12 cellular contexts compared by ENCODE assay signal in genomic region chr1:214476229-214476957, GRCh38.
DNase-seq lines count a peak whose midpoint lies in the region; ATAC-seq, FAIRE-seq and TF ChIP-seq lines count a peak whose summit lies in the region.
"Had no signal": no experiment of that assay in that cellular context is flagged by ENCODE, and none has a peak within 500 bp of the region (broad histone marks: within the 10 kb centered on the region; RNA-seq: fewer than 3 reads in every experiment).

No MANE protein-coding gene starts in this region.

- H3K79me2 ChIP-seq in H1 (ENCODE audit: control insufficient read depth in 1 of 2, insufficient read depth in 2 of 2, low read length in 2 of 2), result peaks cover 4 to 92% of the 10 kb centered on the region in 2 experiments; a peak in 3 of 4 replicates

- in situ Hi-C loops in IMR-90 (cut with MboI; ENCODE audit: low sequenced_read_pairs), result no loop called here

- H2AFZ ChIP-seq in IMR-90 (replicated peaks; ENCODE audit: low read length, poor library complexity) (no peak overlapping the region), H1 (ENCODE audit: low read length) (no peak overlapping the region)

- dilution Hi-C loops in IMR-90 (cut with HindIII; ENCODE audit: low sequenced_read_pairs, unreplicated experiment), result no loop called here

- 88% methylated on average over 5 of the region's 10 CpGs; no CpG with 5 or more reads in 1 of the 2 experiments for WGBS in IMR-90 (ENCODE audit: extremely low coverage in 2 of 2, insufficient read length in 1 of 2), 2 experiments
- 80% methylated on average over 10 of the region's 10 CpGs; no CpG with 5 or more reads in 1 of the 2 experiments for WGBS in H1 (ENCODE audit: extremely low coverage in 1 of 2, insufficient coverage in 1 of 2, insufficient read length in 1 of 2, insufficient replicate concordance in 2 of 2, low coverage in 1 of 2, low lambda C conversion rate in 2 of 2, missing lambda C conversion rate in 1 of 2), 2 experiments

- H3K9me3 ChIP-seq in BLaER1, result no peaks in the 10 kb centered on the region
- no peaks in the 10 kb centered on the region for H3K9me3 ChIP-seq in IMR-90 (ENCODE audit: control insufficient read depth, insufficient read depth, low read length)
- H3K9me3 ChIP-seq in H1 (ENCODE audit: insufficient read depth in 2 of 2, low read depth in 1 of 2, low read length in 1 of 2), result no peaks in the 10 kb centered on the region
- H3K9me3 ChIP-seq: BE2C, tibial artery had no signal

- TF ChIP-seq EP300 in H1 (IDR thresholded peaks at IDR 0.05; ENCODE audit: borderline replicate concordance in 1 of 2, low read depth in 2 of 2, low read length in 2 of 2), result no peak

- TF ChIP-seq RAD21 in IMR-90 (IDR thresholded peaks at IDR 0.05; ENCODE audit: low read length) (no peak), H1 (IDR thresholded peaks at IDR 0.05 in 1 of 2, conservative IDR thresholded peaks at IDR 0.05 in 1 of 2; ENCODE audit: low read depth in 2 of 2, low read length in 2 of 2) (no peak)

- H3K4me3 Mint-ChIP-seq in nephron, result no peak overlapping the region

- H2BK12ac ChIP-seq in H1 (ENCODE audit: low read depth, low read length), result peak overlapping the region; percentile 30; the same call in 1 of the 2 replicates

- H3K36me3 ChIP-seq in BLaER1, result no peaks in the 10 kb centered on the region
- no peaks in the 10 kb centered on the region for H3K36me3 ChIP-seq in IMR-90 (ENCODE audit: control insufficient read depth, insufficient read depth, low read length)
- no peaks in the 10 kb centered on the region for H3K36me3 ChIP-seq in H1 (ENCODE audit: control insufficient read depth in 2 of 4, insufficient read depth in 4 of 4, low read length in 3 of 4)
- H3K36me3 ChIP-seq: BE2C, tibial artery had no signal

- BruUV-seq in IMR-90 (replicated peaks; lab: Mats Ljungman, UMichigan), result no TSS peak

- H3K23ac ChIP-seq in IMR-90 (ENCODE audit: low read depth, low read length) (peak overlapping the region; percentile 65; the same call in 1 of the 2 replicates), H1 (ENCODE audit: insufficient read length) (no peak overlapping the region)

- H2BK5ac ChIP-seq in IMR-90 (ENCODE audit: low read depth, low read length, poor library complexity, severe bottlenecking), result peak overlapping the region; percentile 54
- H2BK5ac ChIP-seq in H1 (ENCODE audit: low read depth, low read length), result 0 out of 2 replicates have a peak overlapping the region, but pooled peaks have one; percentile 1

- H2BK15ac ChIP-seq in IMR-90 (ENCODE audit: low read depth, low read length) (peak overlapping the region; percentile 64; the same call in 1 of the 3 replicates), H1 (ENCODE audit: low read length) (no peak overlapping the region)

- intact Hi-C loops in IMR-90 (cut with micrococcal nuclease), result loop anchor here (2.0 kb wide), 1 partner anchor 74 kb away; the partner anchor contains the start of gene PTPN14

- 0 out of 2 replicates have a peak overlapping the region, but pooled peaks have one; percentile 13 for H3K56ac ChIP-seq in IMR-90 (ENCODE audit: extremely low read depth, insufficient read depth, low read length)
- H3K56ac ChIP-seq in H1 (replicated peaks; ENCODE audit: insufficient read length, low read depth, low read length), result no peak overlapping the region

- H3K36me3 Mint-ChIP-seq in nephron (ENCODE audit: low read depth), result no peaks in the 10 kb centered on the region

- H3K18ac ChIP-seq in IMR-90 (ENCODE audit: low read depth, low read length) (peak overlapping the region; percentile 38; the same call in 1 of the 2 replicates), H1 (ENCODE audit: extremely low read depth, low read length) (no peak overlapping the region)

- no peak for FAIRE-seq in H1 (lab: Jason Lieb, UNC)
- FAIRE-seq in D721Med (lab: Jason Lieb, UNC), result no peak

- H3K4me1 ChIP-seq in BLaER1 (0 out of 2 replicates have a peak, but pooled peaks cover 5% of the 10 kb centered on the region), IMR-90 (ENCODE audit: control insufficient read depth, insufficient read depth, low read length) (peaks cover 21% of the 10 kb centered on the region), H1 (replicated peaks in 1 of 4; ENCODE audit: control insufficient read depth in 3 of 4, insufficient read depth in 4 of 4, low read length in 3 of 4) (peaks cover 0 to 23% (median 10%) of the 10 kb centered on the region in 4 experiments; a peak in 5 of 7 replicates)
- H3K4me1 ChIP-seq: BE2C had no signal

- H3K79me1 ChIP-seq in IMR-90 (ENCODE audit: low read depth in 1 of 2, low read length in 2 of 2) (peaks cover 34 to 78% of the 10 kb centered on the region in 2 experiments), H1 (ENCODE audit: low read depth, low read length) (no peaks in the 10 kb centered on the region; the same call in 1 of the 2 replicates)

- H2BK20ac ChIP-seq in IMR-90 (ENCODE audit: low read depth, low read length) (peak overlapping the region; percentile 53), H1 (ENCODE audit: low read length) (no peak overlapping the region)

- ATAC-seq in IMR-90 (ENCODE audit: low read depth) (no peak), GM19467 (IDR thresholded peaks at IDR 0.05; ENCODE audit: unreplicated experiment) (no peak), HG02885 (IDR thresholded peaks at IDR 0.05; ENCODE audit: poor library complexity, unreplicated experiment) (no peak), HG02981 (IDR thresholded peaks at IDR 0.05; ENCODE audit: unreplicated experiment) (no peak)

- no peak overlapping the region for H3K27ac ChIP-seq in BLaER1
- peak overlapping the region; percentile 48; the same call in 1 of the 2 replicates for H3K27ac ChIP-seq in IMR-90 (ENCODE audit: insufficient read depth, low read length)
- H3K27ac ChIP-seq in H1 (ENCODE audit: low read depth, low read length), result no peak overlapping the region
- H3K27ac ChIP-seq: tibial artery had no signal

- H3K27me3 Mint-ChIP-seq in nephron (ENCODE audit: low read depth), result peaks cover 4% of the 10 kb centered on the region

- H4K91ac ChIP-seq in IMR-90 (ENCODE audit: insufficient read depth, low read depth, low read length), result peak overlapping the region; percentile 66
- H4K91ac ChIP-seq in H1 (replicated peaks; ENCODE audit: insufficient read length, low read length), result no peak overlapping the region

- H3K27me3 ChIP-seq in BLaER1, result no peaks in the 10 kb centered on the region
- H3K27me3 ChIP-seq in IMR-90 (ENCODE audit: control insufficient read depth, insufficient read depth, low read length), result no peaks in the 10 kb centered on the region
- H3K27me3 ChIP-seq in H1 (replicated peaks in 1 of 4; ENCODE audit: control insufficient read depth in 3 of 4, extremely low read depth in 1 of 4, insufficient read depth in 3 of 4, low read length in 3 of 4), result no peaks in the 10 kb centered on the region
- H3K27me3 ChIP-seq: tibial artery had no signal

- H3K9ac ChIP-seq in BLaER1 (no peak overlapping the region), IMR-90 (ENCODE audit: low read depth, low read length) (no peak overlapping the region), H1 (replicated peaks in 1 of 4; ENCODE audit: extremely low read depth in 1 of 4, low read depth in 3 of 4, low read length in 3 of 4) (no peak overlapping the region)

- peak overlapping the region; percentile 38 for H3K14ac ChIP-seq in IMR-90 (replicated peaks; ENCODE audit: low read depth, low read length)
- no peak overlapping the region for H3K14ac ChIP-seq in H1 (ENCODE audit: insufficient read length)

- H4K20me1 ChIP-seq in BLaER1 (no peaks in the 10 kb centered on the region), IMR-90 (ENCODE audit: insufficient read depth, low read length) (peaks cover 53% of the 10 kb centered on the region), H1 (replicated peaks in 1 of 2; ENCODE audit: control insufficient read depth in 1 of 2, insufficient read depth in 2 of 2, low read length in 2 of 2) (no peaks in the 10 kb centered on the region)

- peaks cover 20% of the 10 kb centered on the region for H3K9me1 ChIP-seq in IMR-90 (ENCODE audit: insufficient read depth, low read length)

- H3K27ac Mint-ChIP-seq in nephron, result peak overlapping the region; percentile 37 to 61 (median 57)

- H3K23me2 ChIP-seq in H1 (ENCODE audit: low read depth, low read length), result no peaks in the 10 kb centered on the region

- H3K4me1 Mint-ChIP-seq in nephron, result peaks cover 18% of the 10 kb centered on the region

- TF ChIP-seq CTCF in IMR-90 (conservative IDR thresholded peaks at IDR 0.05; ENCODE audit: low read depth, low read length) (no peak), H1 (IDR thresholded peaks at IDR 0.05; ENCODE audit: control extremely low read depth in 1 of 3, insufficient read depth in 1 of 3, low read depth in 1 of 3, low read length in 3 of 3) (no peak), nephron (IDR thresholded peaks at IDR 0.05; ENCODE audit: unreplicated experiment in 3 of 3) (no peak), D721Med (IDR thresholded peaks at IDR 0.05; ENCODE audit: insufficient read depth, missing control alignments) (no peak)

- peak overlapping the region; percentile 8 for H4K5ac ChIP-seq in IMR-90 (ENCODE audit: low read depth, low read length)
- H4K5ac ChIP-seq in H1 (ENCODE audit: insufficient read length, low read depth, low read length), result no peak overlapping the region

- H2BK120ac ChIP-seq in IMR-90 (ENCODE audit: low read depth, low read length) (peak overlapping the region; percentile 62; the same call in 1 of the 2 replicates), H1 (replicated peaks; ENCODE audit: low read depth, low read length) (no peak overlapping the region)

- no peaks in the 10 kb centered on the region for H3K9me3 Mint-ChIP-seq in nephron

- peak overlapping the region; percentile 59 for H2AK9ac ChIP-seq in IMR-90 (replicated peaks; ENCODE audit: low read depth, low read length, poor library complexity)

- CTCF ChIA-PET in IMR-90 (lab: Yijun Ruan, JAX) (interaction anchor here (1.0 to 1.5 kb wide), 3 partner anchors 12 to 143 kb away, joined by 3 read pairs; no protein-coding TSS in a partner anchor), H1 (lab: Charles Lee; ENCODE audit: partially characterized antibody) (interaction anchor here (0.6 to 3.3 kb wide), 13 partner anchors 11 to 264 kb away, joined by 3 to 19 read pairs (median 3); no protein-coding TSS in a partner anchor)

- peak overlapping the region in 1 of 2 experiments; percentile 71; a peak in 2 of 4 replicates for H4K8ac ChIP-seq in IMR-90 (ENCODE audit: low read depth in 2 of 2, low read length in 2 of 2)
- H4K8ac ChIP-seq in H1 (ENCODE audit: extremely low read depth, insufficient read depth, low read length), result no peak overlapping the region

- H3K4ac ChIP-seq in IMR-90 (ENCODE audit: low read depth, low read length) (peak overlapping the region; percentile 74), H1 (replicated peaks; ENCODE audit: insufficient read length, low read depth, low read length) (no peak overlapping the region)

- DNase-seq in IMR-90, result no peak
- no peak for DNase-seq in H1 (ENCODE audit: low read depth in 1 of 2, low spot score in 2 of 2)
- DNase-seq in D721Med (ENCODE audit: insufficient read length, low spot score), result no peak
- DNase-seq: BE2C, foreskin melanocyte, RPMI8226, tibial artery had no signal

- H3K4me2 ChIP-seq in BLaER1, result peak overlapping the region; percentile 24; the same call in 1 of the 2 replicates
- peak overlapping the region; percentile 13; the same call in 1 of the 2 replicates for H3K4me2 ChIP-seq in IMR-90 (ENCODE audit: low read depth, low read length)
- H3K4me2 ChIP-seq in H1 (ENCODE audit: insufficient read depth in 1 of 2, low read depth in 2 of 2, low read length in 2 of 2), result peak overlapping the region in 1 of 2 experiments; percentile 23; a peak in 3 of 4 replicates

- H3K4me3 ChIP-seq in BLaER1 (no peak overlapping the region), IMR-90 (ENCODE audit: insufficient read depth, low read depth, low read length) (no peak overlapping the region), H1 (ENCODE audit: extremely low read depth in 1 of 4, insufficient read depth in 2 of 4, low read depth in 3 of 4, low read length in 4 of 4) (no peak overlapping the region)
- H3K4me3 ChIP-seq: tibial artery had no signal

- POLR2A ChIA-PET in IMR-90 (lab: Charles Lee; ENCODE audit: unreplicated experiment) (interaction anchor here (0.5 to 1.0 kb wide), 2 partner anchors 105 to 127 kb away, joined by 4 read pairs; no protein-coding TSS in a partner anchor), H1 (lab: Charles Lee; ENCODE audit: partially characterized antibody) (interaction anchor here (0.6 to 2.8 kb wide), 7 partner anchors 7 to 1519 kb away, joined by 3 to 13 read pairs (median 4); partner anchors contain the start of gene PTPN14)

- H2AK5ac ChIP-seq in IMR-90 (ENCODE audit: low read depth, low read length), result peak overlapping the region; percentile 84
- H2AK5ac ChIP-seq in H1 (ENCODE audit: low read depth, low read length), result peak overlapping the region; percentile 3; the same call in 1 of the 2 replicates

- TF ChIP-seq POLR2A in IMR-90 (IDR thresholded peaks at IDR 0.05; ENCODE audit: low read depth, low read length) (no peak), H1 (IDR thresholded peaks at IDR 0.05; ENCODE audit: control extremely low read depth in 1 of 2, low read depth in 2 of 2, low read length in 2 of 2) (no peak)
